Comparison of ENCODE assay signal across 16 cellular contexts in the genomic region with DNA sequence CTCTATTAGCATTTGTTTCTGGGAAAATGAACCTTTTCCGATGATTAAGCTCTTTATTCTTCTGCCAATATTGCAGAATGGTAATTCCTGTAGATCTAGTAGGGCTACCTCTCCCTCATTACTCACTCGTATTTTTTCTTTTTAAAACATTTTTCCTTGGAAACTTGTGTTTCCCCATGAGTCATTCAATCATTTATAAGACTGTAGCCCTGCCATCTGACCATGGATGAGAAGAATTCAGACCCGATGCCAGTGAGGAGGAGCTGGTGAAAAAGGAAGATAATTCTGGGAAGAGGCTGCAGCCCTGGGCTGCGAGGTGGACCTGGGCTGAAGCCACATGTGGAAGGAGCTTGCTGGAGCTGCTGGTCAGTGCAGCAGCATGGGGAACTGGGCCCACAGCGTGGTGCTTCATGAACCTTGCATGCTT.
DNase-seq lines count a peak whose midpoint lies in the region; ATAC-seq, FAIRE-seq and TF ChIP-seq lines count a peak whose summit lies in the region.
"Had no signal": no experiment of that assay in that cellular context is flagged by ENCODE, and none has a peak within 500 bp of the region (broad histone marks: within the 10 kb centered on the region; RNA-seq: fewer than 3 reads in every experiment).

No MANE protein-coding gene starts in this region.

- TF ChIP-seq CTCF in choroid plexus epithelial cell (conservative IDR thresholded peaks at IDR 0.05; ENCODE audit: low read depth, low read length), result no peak
- no peak for TF ChIP-seq CTCF in left lung (IDR thresholded peaks at IDR 0.05)

- H3K4me1 ChIP-seq in left lung, result peaks cover 9 to 10% of the 10 kb centered on the region in 2 donors
- H3K4me1 ChIP-seq: pancreas had no signal

- H3K9me3 ChIP-seq in left lung, result no peaks in the 10 kb centered on the region
- H3K9me3 ChIP-seq: pancreas had no signal

- H3K27me3 ChIP-seq in left lung, result no peaks in the 10 kb centered on the region
- H3K27me3 ChIP-seq: dorsolateral prefrontal cortex had no signal

- peak; percentile 42 for ATAC-seq in left lung
- no peak for ATAC-seq in activated CD4-positive, CD25-positive, alpha-beta regulatory T cell treated with anti-CD3 and anti-CD28 coated beads, Interleukin-2, amount 50 U/mL, for 24 hours
- ATAC-seq in GM21381 (IDR thresholded peaks at IDR 0.05; ENCODE audit: unreplicated experiment), result no peak
- ATAC-seq in GM18520 (IDR thresholded peaks at IDR 0.05; ENCODE audit: unreplicated experiment), result no peak
- ATAC-seq: activated CD4-positive, alpha-beta T cell treated with anti-CD3 and anti-CD28 coated beads for 36 hours had no signal

- FAIRE-seq in HTR-8/SVneo (lab: Jason Lieb, UNC), result no peak
- FAIRE-seq: pancreas had no signal

- intact Hi-C loops in left lung (cut with DNase I), result no loop called here

- H3K36me3 ChIP-seq in left lung, result no peaks in the 10 kb centered on the region
- H3K36me3 ChIP-seq: pancreas had no signal

- H3K4me3 ChIP-seq in choroid plexus epithelial cell (ENCODE audit: low read depth, low read length) (no peak overlapping the region), left lung (no peak overlapping the region)
- H3K4me3 ChIP-seq: dorsolateral prefrontal cortex, pancreas had no signal

- peak overlapping the region in 1 of 2 donors; percentile 19 for H3K27ac ChIP-seq in left lung
- H3K27ac ChIP-seq: pancreas had no signal

- DNase-seq in A172 (ENCODE audit: low spot score), result peak; percentile 80
- peak; percentile 10 for DNase-seq in HTR-8/SVneo (ENCODE audit: insufficient read length, low spot score)
- DNase-seq in choroid plexus epithelial cell (ENCODE audit: low read depth), result peak; percentile 27
- no peak for DNase-seq in left lung
- DNase-seq in NCI-H345 treated with DMSO at 0.1 percent for 48 hours (lab: John Stamatoyannopoulos, UW; ENCODE audit: unreplicated experiment), result no peak
- DNase-seq: activated CD4-positive, alpha-beta T cell treated with anti-CD3 and anti-CD28 coated beads for 36 hours; activated effector memory CD4-positive, alpha-beta T cell treated with anti-CD3 and anti-CD28 coated beads, Interleukin-2, amount 50 U/mL, for 16 hours; DND-41; dorsolateral prefrontal cortex; hippocampal formation; NCI-H524 treated with DMSO at 0.1 percent for 48 hours; pancreas; SW 1271 had no signal

Comparison
In these comparisons a context has a peak if more than half of its experiments do, and no peak if none do; other contexts are left out.
1. DNase-seq: peak in A172 (single experiment), HTR-8/SVneo (single experiment) and choroid plexus epithelial cell (single experiment); none in left lung (0 of 2) and NCI-H345 treated with DMSO at 0.1 percent for 48 hours (single experiment).